In genomic region chr13:43390582-43390981, GRCh38 we compare ENCODE assay signal across 20 cellular contexts.
A peak's percentile ranks its signal among the peaks of the same experiment; 100 is the strongest.
DNase-seq lines count a peak whose midpoint lies in the region; ATAC-seq and TF ChIP-seq lines count a peak whose summit lies in the region.
"Had no signal": no experiment of that assay in that cellular context is flagged by ENCODE, and none has a peak within 500 bp of the region (broad histone marks: within the 10 kb centered on the region; RNA-seq: fewer than 3 reads in every experiment).

No MANE protein-coding gene starts in this region.

- peaks cover 17% of the 10 kb centered on the region for H3K4me1 Mint-ChIP-seq in endodermal cell
- no peaks in the 10 kb centered on the region for H3K4me1 Mint-ChIP-seq in nephron progenitor cell

- H3K27ac ChIP-seq in coronary artery: no peak overlapping the region
- no peak overlapping the region for H3K27ac ChIP-seq in endodermal cell (ENCODE audit: low read depth, low read length)
- H3K27ac ChIP-seq in dorsolateral prefrontal cortex: peak overlapping the region in 1 of 59 donors; percentile 5
- H3K27ac ChIP-seq: adrenal gland, heart right ventricle, upper lobe of right lung, WERI-Rb-1 had no signal

- ATAC-seq in GM21360 (IDR thresholded peaks at IDR 0.05; ENCODE audit: unreplicated experiment) (peak; percentile 49), HG02870 (IDR thresholded peaks at IDR 0.05; ENCODE audit: unreplicated experiment) (peak; percentile 54), HG03571 (IDR thresholded peaks at IDR 0.05; ENCODE audit: unreplicated experiment) (peak; percentile 57)
- ATAC-seq: heart right ventricle, left cardiac atrium, upper lobe of right lung had no signal

- H3K27me3 Mint-ChIP-seq in endodermal cell (ENCODE audit: insufficient read depth) (no peaks in the 10 kb centered on the region), nephron progenitor cell (ENCODE audit: low read depth, poor library complexity) (no peaks in the 10 kb centered on the region)
- H3K27me3 Mint-ChIP-seq: progenitor cell of endocrine pancreas had no signal

- H3K9ac ChIP-seq in endodermal cell (ENCODE audit: extremely low read depth, low read length, poor library complexity, severe bottlenecking): no peak overlapping the region
- H3K9ac ChIP-seq: SK-N-SH had no signal

- intact Hi-C loops in dorsolateral prefrontal cortex (cut with DNase I): no loop called here

- no peak overlapping the region for H3K4me3 Mint-ChIP-seq in endodermal cell
- H3K4me3 Mint-ChIP-seq in nephron progenitor cell: no peak overlapping the region

- H3K9me3 ChIP-seq in endodermal cell (ENCODE audit: control insufficient read depth, low read length): no peaks in the 10 kb centered on the region
- H3K9me3 ChIP-seq: adrenal gland, heart right ventricle, SK-N-SH, upper lobe of right lung had no signal

- in situ Hi-C loops in GM13976 (cut with MboI; ENCODE audit: low sequenced_read_pairs, unreplicated experiment): no loop called here

- DNase-seq in GM13976 (ENCODE audit: low spot score) (peak; percentile 29), coronary artery (ENCODE audit: low spot score) (no peak), endodermal cell (no peak), nephron progenitor cell (no peak), dorsolateral prefrontal cortex (no peak)
- DNase-seq: activated T-cell treated with anti-CD3 and anti-CD28 coated beads for 4 hours, adrenal gland, Calu3, erythroblast, heart right ventricle, Karpas-422, left cardiac atrium, NCI-H2171, SK-N-SH, upper lobe of right lung, WERI-Rb-1 had no signal

- H3K27ac Mint-ChIP-seq in endodermal cell: no peak overlapping the region
- no peak overlapping the region for H3K27ac Mint-ChIP-seq in nephron progenitor cell
- H3K27ac Mint-ChIP-seq: progenitor cell of endocrine pancreas had no signal

- no peaks in the 10 kb centered on the region for H3K27me3 ChIP-seq in endodermal cell (ENCODE audit: control insufficient read depth, insufficient read depth, low read length, poor library complexity, severe bottlenecking)
- no peaks in the 10 kb centered on the region for H3K27me3 ChIP-seq in dorsolateral prefrontal cortex
- H3K27me3 ChIP-seq: adrenal gland, heart right ventricle, upper lobe of right lung had no signal

- H3K4me1 ChIP-seq in endodermal cell (ENCODE audit: control insufficient read depth, insufficient read depth, low read length): no peaks in the 10 kb centered on the region
- H3K4me1 ChIP-seq: adrenal gland had no signal

- H3K36me3 Mint-ChIP-seq in endodermal cell (ENCODE audit: low read depth) (no peaks in the 10 kb centered on the region), nephron progenitor cell (ENCODE audit: low read depth) (no peaks in the 10 kb centered on the region)

- H3K36me3 ChIP-seq in endodermal cell (ENCODE audit: control insufficient read depth, insufficient read depth, low read length): no peaks in the 10 kb centered on the region
- H3K36me3 ChIP-seq: adrenal gland, heart right ventricle, upper lobe of right lung, WERI-Rb-1 had no signal

- H3K4me3 ChIP-seq in coronary artery (no peak overlapping the region), endodermal cell (ENCODE audit: low read length) (no peak overlapping the region), dorsolateral prefrontal cortex (no peak overlapping the region)
- H3K4me3 ChIP-seq: adrenal gland, heart right ventricle, upper lobe of right lung had no signal

- WGBS in endodermal cell (ENCODE audit: insufficient coverage in 1 of 2, insufficient read length in 1 of 2), 2 experiments: 79 to 87% methylated on average over 3 of the region's 3 CpGs

- H3K9me3 Mint-ChIP-seq in endodermal cell: no peaks in the 10 kb centered on the region
- H3K9me3 Mint-ChIP-seq in nephron progenitor cell: no peaks in the 10 kb centered on the region

- TF ChIP-seq CTCF in GM13976 (IDR thresholded peaks at IDR 0.05; ENCODE audit: borderline replicate concordance, control extremely low read depth, extremely low read depth, insufficient read depth, missing control alignments) (no peak), coronary artery (IDR thresholded peaks at IDR 0.05) (no peak), endodermal cell (conservative IDR thresholded peaks at IDR 0.05) (no peak), nephron progenitor cell (IDR thresholded peaks at IDR 0.05) (no peak), dorsolateral prefrontal cortex (IDR thresholded peaks at IDR 0.05 in 54 of 56, conservative IDR thresholded peaks at IDR 0.05 in 2 of 56; ENCODE audit: low read depth in 1 of 56, partially characterized antibody in 56 of 56) (no peak)
